Comparison of ENCODE assay signal across 1 cellular context in genomic region chr17:60163108-60163784, GRCh38.
TF ChIP-seq lines count a peak whose summit lies in the region.

No MANE protein-coding gene starts in this region.

TF ChIP-seq in H1, 55 proteins besides CTCF, POLR2A, EP300 and RAD21:
- no peak for TF ChIP-seq SUZ12 (IDR thresholded peaks at IDR 0.05; ENCODE audit: low read length)
- TF ChIP-seq KDM5A (IDR thresholded peaks at IDR 0.05; ENCODE audit: low read length), result no peak
